ENCODE assay signal across 8 cellular contexts in the genomic region with DNA sequence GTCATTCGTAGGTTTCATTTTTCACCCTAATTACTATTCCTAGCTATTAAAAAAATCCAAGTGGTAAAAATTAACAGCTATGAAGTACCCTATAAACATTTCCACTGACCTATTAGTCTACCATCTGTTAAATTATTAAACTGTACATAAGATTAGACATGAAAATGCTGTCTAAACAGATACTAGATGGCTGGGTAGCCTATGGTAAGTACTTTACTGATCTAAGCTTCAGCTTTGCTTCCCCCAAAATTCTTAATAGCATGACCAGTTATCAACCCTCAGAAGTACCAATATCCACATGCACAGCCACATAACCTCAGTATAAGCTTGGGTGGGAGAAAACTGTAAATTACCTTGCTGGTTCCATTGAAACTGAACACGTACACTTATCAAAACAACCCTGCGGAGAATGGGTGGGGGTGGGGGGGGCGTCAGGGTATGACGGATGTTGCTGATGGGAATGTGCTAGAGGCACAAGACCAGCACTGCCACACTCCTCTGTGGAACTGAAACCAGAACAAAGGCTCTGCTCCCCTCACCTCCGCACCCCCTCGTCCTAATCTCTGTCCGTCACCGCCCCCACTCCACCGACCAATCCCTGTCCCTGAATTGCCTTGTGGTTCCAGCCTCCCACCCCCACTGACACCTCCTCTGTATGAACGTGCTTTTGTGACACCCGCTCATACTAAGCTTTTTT. TPM values are rescaled to one million over a fixed set of nuclear protein-coding genes. Genes with fewer than 3 reads are reported as not detected.
DNase-seq lines count a peak whose midpoint lies in the region; ATAC-seq lines count a peak whose summit lies in the region.

No MANE protein-coding gene starts in this region.

- peak overlapping the region; percentile 46 to 86 (median 66); a peak in 13 of 22 replicates for H3K4me2 ChIP-seq in BLaER1 treated with 17β-estradiol and CSF1 and Interleukin-3, amounts not matched to agents 10 nM and 100 nM

- H3K36me3 ChIP-seq in BLaER1 treated with 17β-estradiol and CSF1 and Interleukin-3, amounts not matched to agents 10 nM and 100 nM: peaks cover 0 to 10% (median 0%) of the 10 kb centered on the region in 11 experiments; a peak in 2 of 22 replicates

- H3K27me3 Mint-ChIP-seq in IgD-negative memory B cell (no peaks in the 10 kb centered on the region), immature natural killer cell (ENCODE audit: low read depth in 3 of 3) (peaks cover 8 to 15% (median 11%) of the 10 kb centered on the region in 3 donors)

- peak; percentile 54 for ATAC-seq in GM21390 (IDR thresholded peaks at IDR 0.05; ENCODE audit: unreplicated experiment)

- H3K9ac ChIP-seq in BLaER1 treated with 17β-estradiol and CSF1 and Interleukin-3, amounts not matched to agents 10 nM and 100 nM: no peak overlapping the region

- peak; percentile 48 for DNase-seq in activated CD8-positive, alpha-beta memory T cell treated with anti-CD3 and anti-CD28 coated beads, Interleukin-2, amount 50 U/mL, for 24 hours (ENCODE audit: extremely low read depth)
- peak; percentile 95 to 97 (median 96) for DNase-seq in immature natural killer cell
- DNase-seq in stimulated activated CD8-positive, alpha-beta memory T cell treated with anti-CD3 and anti-CD28 coated beads, Interleukin-7, amount 100 ng/mL, for 1 hour (ENCODE audit: low read depth in 2 of 2): peak; percentile 26 to 36
- no peak for DNase-seq in iPS-NIHi7 (ENCODE audit: extremely low spot score)
- DNase-seq in superior temporal gyrus (ENCODE audit: extremely low spot score): no peak

- H4K20me1 ChIP-seq in BLaER1 treated with 17β-estradiol and CSF1 and Interleukin-3, amounts not matched to agents 10 nM and 100 nM: peaks cover 69 to 99% (median 97%) of the 10 kb centered on the region in 11 experiments

- H3K4me3 ChIP-seq in BLaER1 treated with 17β-estradiol and CSF1 and Interleukin-3, amounts not matched to agents 10 nM and 100 nM: no peak overlapping the region

- peak overlapping the region; percentile 52 to 94 (median 84) for H3K4me3 Mint-ChIP-seq in IgD-negative memory B cell
- H3K4me3 Mint-ChIP-seq in immature natural killer cell: peak overlapping the region; percentile 72 to 89 (median 78)

- peak overlapping the region in 2 of 3 donors; percentile 49 to 89 for H3K27ac Mint-ChIP-seq in IgD-negative memory B cell
- H3K27ac Mint-ChIP-seq in immature natural killer cell: peak overlapping the region; percentile 94 to 97 (median 96)

- H3K27me3 ChIP-seq in BLaER1 treated with 17β-estradiol and CSF1 and Interleukin-3, amounts not matched to agents 10 nM and 100 nM: no peaks in the 10 kb centered on the region

- peak overlapping the region in 1 of 11 experiments; percentile 15; a peak in 3 of 22 replicates for H3K27ac ChIP-seq in BLaER1 treated with 17β-estradiol and CSF1 and Interleukin-3, amounts not matched to agents 10 nM and 100 nM

- peaks cover 25 to 69% (median 30%) of the 10 kb centered on the region in 10 experiments for H3K4me1 ChIP-seq in BLaER1 treated with 17β-estradiol and CSF1 and Interleukin-3, amounts not matched to agents 10 nM and 100 nM

- H3K4me1 Mint-ChIP-seq in IgD-negative memory B cell (peaks cover 30 to 39% (median 39%) of the 10 kb centered on the region in 3 donors), immature natural killer cell (peaks cover 75 to 88% of the 10 kb centered on the region in 2 donors)

- H3K9me3 Mint-ChIP-seq in IgD-negative memory B cell (no peaks in the 10 kb centered on the region), immature natural killer cell (no peaks in the 10 kb centered on the region)

- H3K9me3 ChIP-seq in BLaER1 treated with 17β-estradiol and CSF1 and Interleukin-3, amounts not matched to agents 10 nM and 100 nM (replicated peaks in 1 of 11): no peaks in the 10 kb centered on the region

- peaks cover 3% of the 10 kb centered on the region for H3K36me3 Mint-ChIP-seq in IgD-negative memory B cell
- H3K36me3 Mint-ChIP-seq in immature natural killer cell: no peaks in the 10 kb centered on the region

RNA-seq across cellular contexts. Expression of a gene that starts 45.3 kb away (rescaled TPM):
- polyA plus RNA-seq in IgD-negative memory B cell: 0.48 TPM
- 1 to 10 TPM in 2 of 3 donors, under 1 TPM in 1; 0.35 to 3.2 (median 2.8) TPM for polyA plus RNA-seq in immature natural killer cell

Comparison
In these comparisons a context has a peak if more than half of its experiments do, and no peak if none do; other contexts are left out.
1. DNase-seq: peak in activated CD8-positive, alpha-beta memory T cell treated with anti-CD3 and anti-CD28 coated beads, Interleukin-2, amount 50 U/mL, for 24 hours (single experiment), immature natural killer cell (3 of 3) and stimulated activated CD8-positive, alpha-beta memory T cell treated with anti-CD3 and anti-CD28 coated beads, Interleukin-7, amount 100 ng/mL, for 1 hour (2 of 2); none in iPS-NIHi7 (single experiment) and superior temporal gyrus (single experiment).